In genomic region chr11:133740928-133741327, GRCh38 we compare ENCODE assay signal across 26 cellular contexts.
"Had no signal": no experiment of that assay in that cellular context is flagged by ENCODE, and none has a peak within 500 bp of the region (broad histone marks: within the 10 kb centered on the region; RNA-seq: fewer than 3 reads in every experiment).

No MANE protein-coding gene starts in this region.

- H3K4me2 ChIP-seq: neural progenitor cell had no signal

- H3K27me3 ChIP-seq: neural progenitor cell, pancreas, suprapubic skin, tibial artery, upper lobe of right lung, uterus had no signal

- DNase-seq: hypothalamus; islet precursor cell; left ventricle myocardium inferior; naive thymus-derived CD8-positive, alpha-beta T cell; pancreas; posterior cingulate gyrus; retina; right cardiac atrium; stimulated activated CD4-positive, alpha-beta T cell treated with anti-CD3 and anti-CD28 coated beads, Interleukin-12 subunit alpha, Interleukin-12 subunit beta, amount 100 ng/mL, for 4 hours; stimulated activated CD4-positive, alpha-beta T cell treated with anti-CD3 and anti-CD28 coated beads, Interleukin-15, amount 100 ng/mL, for 24 hours; stimulated activated CD4-positive, alpha-beta T cell treated with anti-CD3 and anti-CD28 coated beads, Interleukin-2, amount 100 ng/mL, for 24 hours; stimulated activated CD4-positive, alpha-beta T cell treated with anti-CD3 and anti-CD28 coated beads, Interleukin-4, amount 100 ng/mL, for 1 hour; stimulated activated naive B cell treated with anti-CD40 and anti-IgM and Interleukin-4, amounts not matched to agents 10 μg/mL and 1 μg/mL and 100 μg/mL, for 72 hours; tibial artery; trophoblast cell; upper lobe of right lung; uterus had no signal

- H3K9ac ChIP-seq: neural progenitor cell had no signal

- H2AFZ ChIP-seq: neural progenitor cell had no signal

- H3K4me3 Mint-ChIP-seq: memory B cell; naive thymus-derived CD8-positive, alpha-beta T cell; nephron; neural progenitor cell; stimulated activated naive B cell treated with anti-CD40 and anti-IgM and Interleukin-4, amounts not matched to agents 10 μg/mL and 1 μg/mL and 100 μg/mL, for 72 hours; stimulated activated naive CD8-positive, alpha-beta T cell treated with anti-CD3 and anti-CD28 coated beads, Interleukin-15, Interleukin-2, amounts not matched to agents 100 ng/mL and 50 ng/mL, for 24 hours had no signal

- H3K9me3 ChIP-seq: left ventricle myocardium inferior, pancreas, prostate gland, suprapubic skin, thoracic aorta, upper lobe of right lung, uterus had no signal

- H3K9me3 Mint-ChIP-seq: nephron had no signal

- H3K36me3 Mint-ChIP-seq: memory B cell; naive thymus-derived CD8-positive, alpha-beta T cell; neural progenitor cell had no signal

- H3K27me3 Mint-ChIP-seq: stimulated activated naive B cell treated with anti-CD40 and anti-IgM and Interleukin-4, amounts not matched to agents 10 μg/mL and 1 μg/mL and 100 μg/mL, for 72 hours; stimulated activated naive CD8-positive, alpha-beta T cell treated with anti-CD3 and anti-CD28 coated beads, Interleukin-15, Interleukin-2, amounts not matched to agents 100 ng/mL and 50 ng/mL, for 24 hours had no signal

- H3K36me3 ChIP-seq: left ventricle myocardium inferior, neural progenitor cell, pancreas, prostate gland, suprapubic skin, thoracic aorta, tibial artery, upper lobe of right lung, uterus had no signal

- H3K4me1 ChIP-seq: left ventricle myocardium inferior, neural progenitor cell, pancreas, prostate gland, suprapubic skin, tibial artery, upper lobe of right lung, uterus had no signal

- FAIRE-seq: pancreas had no signal

- ATAC-seq: naive thymus-derived CD8-positive, alpha-beta T cell; pancreas; right cardiac atrium; sciatic nerve; stimulated activated naive B cell treated with anti-CD40 and anti-IgM and Interleukin-4, amounts not matched to agents 10 μg/mL and 1 μg/mL and 100 μg/mL, for 72 hours; upper lobe of right lung had no signal

- H3K27ac Mint-ChIP-seq: memory B cell; naive thymus-derived CD8-positive, alpha-beta T cell; nephron; neural progenitor cell; stimulated activated naive B cell treated with anti-CD40 and anti-IgM and Interleukin-4, amounts not matched to agents 10 μg/mL and 1 μg/mL and 100 μg/mL, for 72 hours; stimulated activated naive CD8-positive, alpha-beta T cell treated with anti-CD3 and anti-CD28 coated beads, Interleukin-15, Interleukin-2, amounts not matched to agents 100 ng/mL and 50 ng/mL, for 24 hours had no signal

- H3K27ac ChIP-seq: left ventricle myocardium inferior, neural progenitor cell, pancreas, prostate gland, skin epidermis, suprapubic skin, thoracic aorta, tibial artery, upper lobe of right lung, uterus had no signal

- H3K4me3 ChIP-seq: left ventricle myocardium inferior, neural progenitor cell, pancreas, prostate gland, skin epidermis, suprapubic skin, thoracic aorta, tibial artery, upper lobe of right lung, uterus had no signal

- H3K4me1 Mint-ChIP-seq: naive thymus-derived CD8-positive, alpha-beta T cell; stimulated activated naive B cell treated with anti-CD40 and anti-IgM and Interleukin-4, amounts not matched to agents 10 μg/mL and 1 μg/mL and 100 μg/mL, for 72 hours had no signal
